ENCODE assay signal across 22 cellular contexts in genomic region chr1:6981595-6981994, GRCh38.
"Had no signal": no experiment of that assay in that cellular context is flagged by ENCODE, and none has a peak within 500 bp of the region (broad histone marks: within the 10 kb centered on the region; RNA-seq: fewer than 3 reads in every experiment).

No MANE protein-coding gene starts in this region.

- H3K4me1 ChIP-seq: colonic mucosa, esophagus muscularis mucosa, esophagus squamous epithelium, foreskin keratinocyte, gastroesophageal sphincter, heart left ventricle, heart right ventricle had no signal

- H3K4me3 ChIP-seq: colonic mucosa, coronary artery, dorsolateral prefrontal cortex, esophagus muscularis mucosa, esophagus squamous epithelium, gastroesophageal sphincter, heart left ventricle, heart right ventricle had no signal

- H3K36me3 ChIP-seq: colonic mucosa, esophagus muscularis mucosa, esophagus squamous epithelium, gastroesophageal sphincter, heart left ventricle, heart right ventricle had no signal

- H3K9me3 ChIP-seq: colonic mucosa, esophagus muscularis mucosa, esophagus squamous epithelium, gastroesophageal sphincter, heart left ventricle, heart right ventricle had no signal

- ATAC-seq: effector memory CD8-positive, alpha-beta T cell; esophagus mucosa; foreskin keratinocyte; gastroesophageal sphincter; heart left ventricle; heart right ventricle had no signal

- H3K27me3 ChIP-seq: colonic mucosa, dorsolateral prefrontal cortex, heart left ventricle had no signal

- H3K27ac ChIP-seq: colonic mucosa, coronary artery, dorsolateral prefrontal cortex, epithelial cell of prostate, esophagus muscularis mucosa, esophagus squamous epithelium, foreskin keratinocyte, gastroesophageal sphincter, heart left ventricle, heart right ventricle had no signal

- DNase-seq: colonic mucosa; cortex of kidney; dermis blood vessel endothelial cell; dorsolateral prefrontal cortex; effector CD4-positive, alpha-beta T cell; effector CD8-positive, alpha-beta T cell; effector memory CD4-positive, alpha-beta T cell; effector memory CD8-positive, alpha-beta T cell; endodermal cell; erythroblast; esophagus squamous epithelium; foreskin fibroblast; foreskin keratinocyte; foreskin melanocyte; glutamatergic neuron; heart left ventricle; heart right ventricle had no signal
